ENCODE assay signal across 29 cellular contexts in genomic region chr7:113084499-113085172, GRCh38. TPM values are rescaled to one million over a fixed set of nuclear protein-coding genes. Genes with fewer than 3 reads are reported as not detected.
DNase-seq lines count a peak whose midpoint lies in the region; ATAC-seq, FAIRE-seq and TF ChIP-seq lines count a peak whose summit lies in the region.
"Had no signal": no experiment of that assay in that cellular context is flagged by ENCODE, and none has a peak within 500 bp of the region (broad histone marks: within the 10 kb centered on the region; RNA-seq: fewer than 3 reads in every experiment).

No MANE protein-coding gene starts in this region.

- no peaks in the 10 kb centered on the region for H3K9me1 ChIP-seq in K562 (ENCODE audit: control insufficient read depth, insufficient read depth, low read length)

- ATAC-seq in K562 (no peak), HG03432 (IDR thresholded peaks at IDR 0.05; ENCODE audit: unreplicated experiment) (no peak)
- ATAC-seq: lower lobe of right lung, right lobe of liver, upper lobe of right lung had no signal

- TF ChIP-seq CTCF in NB4 (IDR thresholded peaks at IDR 0.05; ENCODE audit: low read depth, low read length) (no peak), K562 (IDR thresholded peaks at IDR 0.05 in 2 of 3, conservative IDR thresholded peaks at IDR 0.05 in 1 of 3; ENCODE audit: insufficient read depth in 2 of 3, low read depth in 1 of 3, low read length in 3 of 3) (no peak), neural progenitor cell (IDR thresholded peaks at IDR 0.05) (no peak)

- TF ChIP-seq EP300 in K562 (IDR thresholded peaks at IDR 0.05; ENCODE audit: low read length) = no peak

- H3K36me3 Mint-ChIP-seq in neural progenitor cell = no peaks in the 10 kb centered on the region

- in situ Hi-C loops in KBM-7 (cut with MboI; ENCODE audit: low pct_unique_long_range_greater_than_20kb, low sequenced_read_pairs) = no loop called here
- in situ Hi-C loops in K562 (cut with MboI) = no loop called here

- intact Hi-C loops in K562 (cut with micrococcal nuclease) = no loop called here

- H3K4me1 ChIP-seq in K562 (replicated peaks in 1 of 2; ENCODE audit: control insufficient read depth in 2 of 2, insufficient read depth in 2 of 2, low read length in 2 of 2) (peaks cover 8 to 33% of the 10 kb centered on the region in 2 experiments), neural progenitor cell (peaks cover 43% of the 10 kb centered on the region)
- H3K4me1 ChIP-seq: BLaER1, lower lobe of right lung, right lobe of liver, upper lobe of right lung had no signal

- H3K9me3 ChIP-seq in K562 (replicated peaks; ENCODE audit: control insufficient read depth, insufficient read depth, low read depth, low read length) (no peaks in the 10 kb centered on the region), neural progenitor cell (ENCODE audit: low read depth) (no peaks in the 10 kb centered on the region)
- H3K9me3 ChIP-seq: BLaER1, lower lobe of right lung, right lobe of liver, upper lobe of right lung had no signal

- POLR2A ChIA-PET in K562 (lab: Yijun Ruan, JAX) = interaction anchor here (1.2 to 1.9 kb wide), 2 partner anchors 15 kb away, joined by 3 to 4 read pairs; no protein-coding TSS in a partner anchor

- H3K4me3 Mint-ChIP-seq in neural progenitor cell = no peak overlapping the region
- H3K4me3 Mint-ChIP-seq: activated B cell treated with CpG ODN at 0.5 μM for 24 hours; activated naive CD4-positive, alpha-beta T cell treated with anti-CD3 and anti-CD28 coated beads for 36 hours; activated T-helper 1 cell treated with anti-CD3 and anti-CD28 coated beads, Interleukin-12 subunit alpha, Interleukin-12 subunit beta, Interleukin-2, Interleukin-4 antibody, amounts not matched to agents 30 ng/mL and 10 ng/mL and 1 ng/mL, durations not matched to agents 14 hours and 24 hours and 36 hours had no signal

- H3K27ac Mint-ChIP-seq in neural progenitor cell = no peak overlapping the region
- H3K27ac Mint-ChIP-seq: activated B cell treated with CpG ODN at 0.5 μM for 24 hours; activated naive CD4-positive, alpha-beta T cell treated with anti-CD3 and anti-CD28 coated beads for 36 hours; activated T-helper 1 cell treated with anti-CD3 and anti-CD28 coated beads, Interleukin-12 subunit alpha, Interleukin-12 subunit beta, Interleukin-2, Interleukin-4 antibody, amounts not matched to agents 30 ng/mL and 10 ng/mL and 1 ng/mL, durations not matched to agents 14 hours and 24 hours and 36 hours; progenitor cell of endocrine pancreas had no signal

- TF ChIP-seq RAD21 in K562 (CRISPR knock-in tag; conservative IDR thresholded peaks at IDR 0.05 in 1 of 2, IDR thresholded peaks at IDR 0.05 in 1 of 2) = no peak

- CTCF ChIA-PET in K562 (lab: Yijun Ruan, JAX; ENCODE audit: low intra/inter-chr PET ratio) = no interaction called here

- 13% methylated on average over 4 of the region's 4 CpGs for WGBS in K562 (ENCODE audit: insufficient coverage, low coverage, missing lambda C conversion rate)

- H3K79me2 ChIP-seq in K562 (ENCODE audit: control insufficient read depth, insufficient read depth, low read length) (no peaks in the 10 kb centered on the region), neural progenitor cell (ENCODE audit: low read depth) (no peaks in the 10 kb centered on the region)

- H3K4me3 ChIP-seq in NB4 (ENCODE audit: low read depth, low read length) = peak overlapping the region; percentile 65
- H3K4me3 ChIP-seq in K562 = no peak overlapping the region
- H3K4me3 ChIP-seq in neural progenitor cell = no peak overlapping the region
- H3K4me3 ChIP-seq: BLaER1, right lobe of liver, SK-N-MC had no signal

- peak; percentile 74 for DNase-seq in KBM-7
- peak; percentile 71 for DNase-seq in NB4 (ENCODE audit: low read depth)
- peak in 1 of 4 experiments; percentile 34 for DNase-seq in K562 (ENCODE audit: extremely low read depth in 1 of 4, low spot score in 3 of 4)
- DNase-seq in neural progenitor cell (ENCODE audit: low spot score) = no peak
- no peak for DNase-seq in iPS-NIHi7 (ENCODE audit: extremely low spot score)
- DNase-seq in NCI-H2107 treated with DMSO at 0.1 percent for 48 hours (lab: John Stamatoyannopoulos, UW; ENCODE audit: unreplicated experiment) = no peak
- no peak for DNase-seq in H4 (ENCODE audit: low spot score)
- DNase-seq: activated B cell treated with CpG ODN at 0.5 μM for 24 hours; activated CD4-positive, alpha-beta T cell treated with anti-CD3 and anti-CD28 coated beads, Interleukin-2, amount 50 U/mL, for 1 hour; activated naive CD4-positive, alpha-beta T cell treated with anti-CD3 and anti-CD28 coated beads for 36 hours; DND-41; effector memory CD4-positive, alpha-beta T cell; HCEC 1CT; kidney; lower lobe of right lung; NCI-H226; right lobe of liver; stimulated activated CD4-positive, alpha-beta T cell treated with anti-CD3 and anti-CD28 coated beads, Interleukin-4, amount 100 ng/mL, for 1 hour; T-helper 2 cell; upper lobe of right lung had no signal

- no peaks in the 10 kb centered on the region for H3K9me3 Mint-ChIP-seq in neural progenitor cell
- H3K9me3 Mint-ChIP-seq: activated B cell treated with CpG ODN at 0.5 μM for 24 hours; activated naive CD4-positive, alpha-beta T cell treated with anti-CD3 and anti-CD28 coated beads for 36 hours; activated T-helper 1 cell treated with anti-CD3 and anti-CD28 coated beads, Interleukin-12 subunit alpha, Interleukin-12 subunit beta, Interleukin-2, Interleukin-4 antibody, amounts not matched to agents 30 ng/mL and 10 ng/mL and 1 ng/mL, durations not matched to agents 14 hours and 24 hours and 36 hours had no signal

- H3K27me3 Mint-ChIP-seq in neural progenitor cell (ENCODE audit: insufficient read depth, low read depth) = no peaks in the 10 kb centered on the region

- peaks cover 45% of the 10 kb centered on the region for H3K4me1 Mint-ChIP-seq in neural progenitor cell

- no peak overlapping the region for H3K9ac ChIP-seq in K562 (ENCODE audit: insufficient read depth in 1 of 2, low read depth in 2 of 2, low read length in 2 of 2)
- no peak overlapping the region for H3K9ac ChIP-seq in neural progenitor cell
- H3K9ac ChIP-seq: BLaER1 had no signal

- H2AFZ ChIP-seq in K562 (ENCODE audit: low read depth, low read length) (peak overlapping the region; percentile 80), neural progenitor cell (replicated peaks) (peak overlapping the region; percentile 41)

- peak overlapping the region; percentile 19; the same call in 1 of the 3 replicates for H3K27ac ChIP-seq in K562 (ENCODE audit: extremely low read depth, low read depth, low read length)
- H3K27ac ChIP-seq in neural progenitor cell = no peak overlapping the region
- H3K27ac ChIP-seq: BLaER1, lower lobe of right lung, right lobe of liver, RWPE1, SK-N-MC, upper lobe of right lung had no signal

- H3K36me3 ChIP-seq in K562 (ENCODE audit: control insufficient read depth, insufficient read depth, low read length) (no peaks in the 10 kb centered on the region), neural progenitor cell (no peaks in the 10 kb centered on the region)
- H3K36me3 ChIP-seq: BLaER1, lower lobe of right lung, right lobe of liver, upper lobe of right lung had no signal

- BruUV-seq in K562 (replicated peaks; lab: Mats Ljungman, UMichigan) = no TSS peak

- H3K4me2 ChIP-seq in K562 (ENCODE audit: insufficient read depth, low read length) (peak overlapping the region; percentile 29; the same call in 1 of the 2 replicates), neural progenitor cell (no peak overlapping the region)
- H3K4me2 ChIP-seq: BLaER1 had no signal

- H3K27me3 ChIP-seq in K562 (ENCODE audit: control insufficient read depth in 2 of 2, insufficient read depth in 2 of 2, low read length in 2 of 2) (no peaks in the 10 kb centered on the region), neural progenitor cell (peaks cover 45% of the 10 kb centered on the region)
- H3K27me3 ChIP-seq: BLaER1, upper lobe of right lung had no signal

- H3F3A ChIP-seq in neural progenitor cell (ENCODE audit: low read depth) = peaks cover 16% of the 10 kb centered on the region

- FAIRE-seq in K562 (lab: Jason Lieb, UNC) = no peak
- FAIRE-seq: colon, GM18507, kidney had no signal

- TF ChIP-seq POLR2A in NB4 (IDR thresholded peaks at IDR 0.05; ENCODE audit: extremely low read depth, insufficient read length) (no peak), K562 (conservative IDR thresholded peaks at IDR 0.05) (no peak)

- H4K20me1 ChIP-seq in K562 (replicated peaks; ENCODE audit: control insufficient read depth, insufficient read depth, low read length) (no peaks in the 10 kb centered on the region), neural progenitor cell (ENCODE audit: low read depth) (no peaks in the 10 kb centered on the region)
- H4K20me1 ChIP-seq: BLaER1 had no signal

RNA-seq across cellular contexts. Expression of gene GPR85, which starts 2.0 kb away (rescaled TPM):
- 1.1 and 1.4 TPM in 2 replicates for total RNA-seq in K562 (2011; cell fraction: chromatin; rRNA removed; ENCODE audit: low replicate concordance)
- total RNA-seq in K562 (2011; cell fraction: nucleolus; rRNA removed) = 0.50 and 0.53 TPM in 2 replicates
- total RNA-seq in K562 (2011; cell fraction: nucleoplasm; rRNA removed) = 2.2 and 2.4 TPM in 2 replicates
- total RNA-seq in K562 (2014; rRNA removed) = 2.9 and 3.3 TPM in 2 replicates
- total RNA-seq in K562 (2014; rRNA removed; fragmentation: Illumina TruSeq; extraction: Trizol) = 6.4 and 7.8 TPM in 2 replicates
- total RNA-seq in K562 (2015; rRNA removed; fragmentation: Illumina TruSeq; extraction: Trizol) = 18.2 and 19.0 TPM in 2 replicates
- 4.6 and 5.0 TPM in 2 replicates for total RNA-seq in K562 (2021)
- 2.9 and 3.3 TPM in 2 replicates for polyA plus RNA-seq in K562 (2011; rRNA removed)
- polyA plus RNA-seq in K562 (2011; cell fraction: cytosol; rRNA removed) = 1.4 and 2.7 TPM in 2 replicates
- 2.5 and 3.6 TPM in 2 replicates for polyA plus RNA-seq in K562 (2011; cell fraction: nucleus; rRNA removed)
- polyA plus RNA-seq in K562 (2012) = 5.5 and 9.8 TPM in 2 replicates
- polyA plus RNA-seq in K562 (2014; fragmentation: Illumina TruSeq; extraction: Trizol) = 4.7 and 6.6 TPM in 2 replicates
- 1 to 10 TPM; 2.9 to 3.3 TPM for polyA plus RNA-seq in K562 (2014; fragmentation: Nextera tagmentation; extraction: Ambion mirVana)
- 4.0 and 4.9 TPM in 2 replicates for polyA plus RNA-seq in K562 (2014; rRNA removed)
- 3.3 and 6.2 TPM in 2 replicates for polyA minus RNA-seq in K562 (2011; rRNA and poly(A)+ RNA removed)
- 1.0 and 1.1 TPM in 2 replicates for polyA minus RNA-seq in K562 (2011; cell fraction: cytosol; rRNA and poly(A)+ RNA removed)
- 1.9 and 7.3 TPM in 2 replicates for polyA minus RNA-seq in K562 (2011; cell fraction: nucleus; rRNA and poly(A)+ RNA removed)
- 1.2 and 3.0 TPM in 2 replicates for total RNA-seq in neural progenitor cell (ENCODE audit: low replicate concordance)
- total RNA-seq in H4 (2014; rRNA removed; shearing (Covaris generic)) = 2.4 and 2.7 TPM in 2 replicates
- total RNA-seq: activated B cell treated with CpG ODN at 0.5 μM for 24 hours; activated naive CD4-positive, alpha-beta T cell treated with anti-CD3 and anti-CD28 coated beads for 36 hours; activated T-helper 1 cell treated with anti-CD3 and anti-CD28 coated beads, Interleukin-12 subunit alpha, Interleukin-12 subunit beta, Interleukin-2, Interleukin-4 antibody, amounts not matched to agents 30 ng/mL and 10 ng/mL and 1 ng/mL, durations not matched to agents 14 hours and 24 hours and 36 hours; epithelial cell of proximal tubule had no signal

RNA-seq across cellular contexts. Expression of gene SMIM30, which starts 33.7 kb away (rescaled TPM):
- 15.1 and 35.9 TPM in 2 replicates for total RNA-seq in K562 (2011; cell fraction: chromatin; rRNA removed; ENCODE audit: low replicate concordance)
- 16.5 and 22.2 TPM in 2 replicates for total RNA-seq in K562 (2011; cell fraction: nucleolus; rRNA removed)
- total RNA-seq in K562 (2011; cell fraction: nucleoplasm; rRNA removed) = 31.7 and 51.6 TPM in 2 replicates
- total RNA-seq in K562 (2014; rRNA removed) = 161 and 176 TPM in 2 replicates
- total RNA-seq in K562 (2014; rRNA removed; fragmentation: Illumina TruSeq; extraction: Trizol) = 316 and 361 TPM in 2 replicates
- total RNA-seq in K562 (2015; rRNA removed; fragmentation: Illumina TruSeq; extraction: Trizol) = 332 and 358 TPM in 2 replicates
- 171 and 197 TPM in 2 replicates for total RNA-seq in K562 (2021)
- 202 and 279 TPM in 2 replicates for polyA plus RNA-seq in K562 (2011; rRNA removed)
- 68.2 and 91.2 TPM in 2 replicates for polyA plus RNA-seq in K562 (2011; cell fraction: cytosol; rRNA removed)
- 45.6 and 77.5 TPM in 2 replicates for polyA plus RNA-seq in K562 (2011; cell fraction: nucleus; rRNA removed)
- 168 and 209 TPM in 2 replicates for polyA plus RNA-seq in K562 (2012)
- 344 and 367 TPM in 2 replicates for polyA plus RNA-seq in K562 (2014; fragmentation: Illumina TruSeq; extraction: Trizol)
- polyA plus RNA-seq in K562 (2014; fragmentation: Nextera tagmentation; extraction: Ambion mirVana) = 100 to 1,000 TPM; 675 to 891 TPM
- 246 and 279 TPM in 2 replicates for polyA plus RNA-seq in K562 (2014; rRNA removed)
- polyA minus RNA-seq in K562 (2011; rRNA and poly(A)+ RNA removed) = 77.7 and 80.9 TPM in 2 replicates
- polyA minus RNA-seq in K562 (2011; cell fraction: cytosol; rRNA and poly(A)+ RNA removed) = 32.0 and 35.2 TPM in 2 replicates
- polyA minus RNA-seq in K562 (2011; cell fraction: nucleus; rRNA and poly(A)+ RNA removed) = 9.6 and 26.2 TPM in 2 replicates
- total RNA-seq in neural progenitor cell (ENCODE audit: low replicate concordance) = 68.1 and 112 TPM in 2 replicates
- 131 and 137 TPM in 2 replicates for total RNA-seq in H4 (2014; rRNA removed; shearing (Covaris generic))

Comparison
In these comparisons a context has a peak if more than half of its experiments do, and no peak if none do; other contexts are left out.
1. DNase-seq: peak in KBM-7 (single experiment) and NB4 (single experiment); none in neural progenitor cell (single experiment), iPS-NIHi7 (single experiment), NCI-H2107 treated with DMSO at 0.1 percent for 48 hours (single experiment) and H4 (single experiment).